31 cellular contexts compared by ENCODE assay signal in the genomic region with DNA sequence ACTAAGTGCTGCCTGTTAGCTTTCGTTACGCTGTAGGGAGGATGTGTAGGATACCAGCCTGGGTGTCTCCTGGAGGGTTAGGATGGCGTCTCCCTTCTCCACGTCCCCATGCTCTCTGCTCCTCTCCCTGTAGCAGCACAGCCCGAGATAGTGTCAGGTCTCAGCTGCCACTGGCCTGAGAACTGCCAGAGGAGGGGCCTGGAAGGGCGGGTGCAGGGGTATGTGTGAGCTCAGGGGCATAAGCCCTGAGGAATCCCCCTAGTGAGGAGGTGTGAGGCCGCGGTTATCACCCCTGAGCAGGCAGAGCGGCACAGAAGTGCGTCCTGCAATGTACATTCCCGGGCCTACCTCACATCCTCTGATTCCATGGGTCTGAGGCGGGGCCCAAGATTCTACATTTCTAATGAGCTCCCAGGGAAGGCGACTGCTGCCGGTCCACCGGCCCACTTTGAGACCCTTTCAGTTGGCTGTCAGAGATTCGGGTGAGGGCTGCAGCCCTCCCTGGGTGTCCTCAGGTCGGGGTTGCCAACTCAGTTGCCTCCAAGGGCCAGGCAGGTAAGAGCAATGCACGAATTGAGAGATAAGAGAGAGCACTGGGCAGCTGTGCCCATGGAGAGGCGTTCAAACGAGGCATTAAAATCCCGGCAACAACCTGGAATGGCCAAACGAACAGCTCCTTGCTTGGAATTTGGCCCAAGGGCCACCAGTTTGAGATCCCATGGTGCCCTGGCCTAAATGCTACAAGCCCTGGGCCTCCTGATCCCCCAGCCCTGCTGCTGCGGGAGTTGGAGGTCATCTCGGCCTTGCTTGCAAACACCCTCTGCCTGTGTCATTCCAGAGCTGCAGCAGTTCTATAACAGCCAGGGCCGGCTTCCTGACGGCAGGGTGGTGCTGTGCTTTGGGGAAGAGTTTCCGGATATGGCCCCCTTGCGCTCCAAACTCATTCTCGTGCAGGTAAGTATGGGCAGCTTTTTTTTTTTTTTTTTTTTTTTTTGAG. TPM values are rescaled to one million over a fixed set of nuclear protein-coding genes. Genes with fewer than 3 reads are reported as not detected.
DNase-seq lines count a peak whose midpoint lies in the region; ATAC-seq, FAIRE-seq and TF ChIP-seq lines count a peak whose summit lies in the region.
"Had no signal": no experiment of that assay in that cellular context is flagged by ENCODE, and none has a peak within 500 bp of the region (broad histone marks: within the 10 kb centered on the region; RNA-seq: fewer than 3 reads in every experiment).

No MANE protein-coding gene starts in this region.

- H2BK5ac ChIP-seq in H1 (ENCODE audit: low read depth, low read length): no peak overlapping the region; the same call in 1 of the 2 replicates
- H2BK5ac ChIP-seq in trophoblast cell (ENCODE audit: low read depth, low read length, poor library complexity): peak overlapping the region; percentile 9

- no peak overlapping the region for H3K23ac ChIP-seq in H1 (ENCODE audit: insufficient read length)
- H3K23ac ChIP-seq in trophoblast cell (ENCODE audit: low read length): no peak overlapping the region

- no peaks in the 10 kb centered on the region for H3K23me2 ChIP-seq in H1 (ENCODE audit: low read depth, low read length)

- H3K9me2 ChIP-seq in GM23338 (ENCODE audit: insufficient read depth): no peaks in the 10 kb centered on the region

- no peak overlapping the region for H4K5ac ChIP-seq in H1 (ENCODE audit: insufficient read length, low read depth, low read length)

- no peak overlapping the region for H4K91ac ChIP-seq in H1 (replicated peaks; ENCODE audit: insufficient read length, low read length)
- peak overlapping the region; percentile 50 for H4K91ac ChIP-seq in trophoblast cell (ENCODE audit: low read depth, low read length)

- H3K27ac Mint-ChIP-seq in GM23338: no peak overlapping the region
- H3K27ac Mint-ChIP-seq in activated T-helper 2 cell treated with anti-CD3 and anti-CD28 coated beads, Interferon-gamma antibody, Interleukin-2, Interleukin-4, amounts not matched to agents 10 μg/mL and 5 μg/mL and 100 μg/mL, durations not matched to agents 14 hours and 24 hours and 36 hours: no peak overlapping the region
- H3K27ac Mint-ChIP-seq: brain had no signal

- no peak overlapping the region for H3K56ac ChIP-seq in H1 (replicated peaks; ENCODE audit: insufficient read length, low read depth, low read length)

- TF ChIP-seq POLR2A in H1 (IDR thresholded peaks at IDR 0.05; ENCODE audit: control extremely low read depth in 1 of 2, low read depth in 2 of 2, low read length in 2 of 2): no peak

- H3K4me2 ChIP-seq in BLaER1 treated with 17β-estradiol and CSF1 and Interleukin-3, amounts not matched to agents 10 nM and 100 nM: peak overlapping the region in 6 of 11 experiments; percentile 88 to 97 (median 95); a peak in 9 of 22 replicates
- no peak overlapping the region for H3K4me2 ChIP-seq in GM23338
- no peak overlapping the region for H3K4me2 ChIP-seq in H1 (ENCODE audit: insufficient read depth in 1 of 2, low read depth in 2 of 2, low read length in 2 of 2)
- H3K4me2 ChIP-seq in trophoblast cell (ENCODE audit: low read length): no peak overlapping the region

- no peak overlapping the region for H4K12ac ChIP-seq in trophoblast cell (ENCODE audit: low read depth, low read length)

- no peak overlapping the region for H2AFZ ChIP-seq in GM23338
- H2AFZ ChIP-seq in H1 (ENCODE audit: low read length): no peak overlapping the region
- no peak overlapping the region for H2AFZ ChIP-seq in trophoblast cell (ENCODE audit: insufficient read depth, low read length, poor library complexity)
- H2AFZ ChIP-seq: GM23248 had no signal

- TF ChIP-seq EP300 in H1 (IDR thresholded peaks at IDR 0.05; ENCODE audit: borderline replicate concordance in 1 of 2, low read depth in 2 of 2, low read length in 2 of 2): no peak

- TF ChIP-seq RAD21 in H1 (IDR thresholded peaks at IDR 0.05 in 1 of 2, conservative IDR thresholded peaks at IDR 0.05 in 1 of 2; ENCODE audit: low read depth in 2 of 2, low read length in 2 of 2): no peak

- no peak overlapping the region for H3K14ac ChIP-seq in H1 (ENCODE audit: insufficient read length)
- peak overlapping the region; percentile 39 for H3K14ac ChIP-seq in trophoblast cell (ENCODE audit: low read length)

- TF ChIP-seq CTCF in GM23338 (conservative IDR thresholded peaks at IDR 0.05; ENCODE audit: low read depth in 2 of 2) (no peak), H1 (IDR thresholded peaks at IDR 0.05; ENCODE audit: control extremely low read depth in 1 of 3, insufficient read depth in 1 of 3, low read depth in 1 of 3, low read length in 3 of 3) (no peak)

- H2BK120ac ChIP-seq in H1 (replicated peaks; ENCODE audit: low read depth, low read length) (no peak overlapping the region), trophoblast cell (ENCODE audit: insufficient read depth, low read length, poor library complexity) (peak overlapping the region; percentile 76)

- H3K4ac ChIP-seq in H1 (replicated peaks; ENCODE audit: insufficient read length, low read depth, low read length) (no peak overlapping the region), trophoblast cell (ENCODE audit: low read depth, low read length) (no peak overlapping the region)

- intact Hi-C loops in activated T-helper 2 cell treated with anti-CD3 and anti-CD28 coated beads, Interferon-gamma antibody, Interleukin-2, Interleukin-4, amounts not matched to agents 10 μg/mL and 5 μg/mL and 100 μg/mL, durations not matched to agents 14 hours and 24 hours and 36 hours (cut with micrococcal nuclease): no loop called here

- H3K27me3 Mint-ChIP-seq in GM23338 (ENCODE audit: insufficient read depth, low read depth, poor library complexity): peaks cover 8% of the 10 kb centered on the region
- H3K27me3 Mint-ChIP-seq in activated T-helper 2 cell treated with anti-CD3 and anti-CD28 coated beads, Interferon-gamma antibody, Interleukin-2, Interleukin-4, amounts not matched to agents 10 μg/mL and 5 μg/mL and 100 μg/mL, durations not matched to agents 14 hours and 24 hours and 36 hours (ENCODE audit: low read depth): no peaks in the 10 kb centered on the region

- ATAC-seq in GM23338: peak; percentile 46
- ATAC-seq in GM21423 (IDR thresholded peaks at IDR 0.05; ENCODE audit: unreplicated experiment): no peak

- H2BK20ac ChIP-seq in H1 (ENCODE audit: low read length): no peak overlapping the region

- H2BK15ac ChIP-seq in H1 (ENCODE audit: low read length): no peak overlapping the region

- H3F3A ChIP-seq in GM23338 (replicated peaks; ENCODE audit: low read depth): no peaks in the 10 kb centered on the region

- CTCF ChIA-PET in H1 (lab: Charles Lee; ENCODE audit: partially characterized antibody): interaction anchor here (0.6 to 10.2 kb wide), 7 partner anchors 10 to 107 kb away, joined by 3 to 52 read pairs (median 4); no protein-coding TSS in a partner anchor

- H3K79me2 ChIP-seq in GM23338 (replicated peaks; ENCODE audit: insufficient read depth): no peaks in the 10 kb centered on the region
- no peaks in the 10 kb centered on the region for H3K79me2 ChIP-seq in H1 (ENCODE audit: control insufficient read depth in 1 of 2, insufficient read depth in 2 of 2, low read length in 2 of 2)
- H3K79me2 ChIP-seq in trophoblast cell (ENCODE audit: control insufficient read depth, insufficient read depth, low read length, poor library complexity): peaks cover 3% of the 10 kb centered on the region

- peaks cover 47 to 92% (median 90%) of the 10 kb centered on the region in 11 experiments for H3K36me3 ChIP-seq in BLaER1 treated with 17β-estradiol and CSF1 and Interleukin-3, amounts not matched to agents 10 nM and 100 nM
- H3K36me3 ChIP-seq in GM23338 (ENCODE audit: insufficient read depth) (no peaks in the 10 kb centered on the region), H1 (ENCODE audit: control insufficient read depth in 2 of 4, insufficient read depth in 4 of 4, low read length in 3 of 4) (no peaks in the 10 kb centered on the region), trophoblast cell (ENCODE audit: control insufficient read depth in 1 of 2, insufficient read depth in 2 of 2, low read length in 2 of 2) (peaks cover 8 to 16% of the 10 kb centered on the region in 2 experiments)
- H3K36me3 ChIP-seq: BE2C, thoracic aorta, uterus had no signal

- DNase-seq in GM23338 (ENCODE audit: low spot score) (no peak), H1 (ENCODE audit: low read depth in 1 of 2, low spot score in 2 of 2) (no peak), trophoblast cell (peak; percentile 50 to 63), nucleus accumbens (lab: John Stamatoyannopoulos, UW) (no peak)
- DNase-seq in activated T-helper 2 cell treated with anti-CD3 and anti-CD28 coated beads, Interferon-gamma antibody, Interleukin-2, Interleukin-4, amounts not matched to agents 10 μg/mL and 5 μg/mL and 100 μg/mL, durations not matched to agents 14 hours and 24 hours and 36 hours (ENCODE audit: low spot score): no peak
- DNase-seq: ACHN; activated CD4-positive, alpha-beta T cell treated with anti-CD3 and anti-CD28 coated beads for 4 hours; activated gamma-delta T cell treated with Interleukin-2 at 50 U/mL for 16 hours; activated T-cell treated with anti-CD3 and anti-CD28 coated beads, Interleukin-2, amount 50 U/mL, for 4 hours; amniotic stem cell; BE2C; cerebellar nuclear complex; foreskin fibroblast; GM23248; head of caudate nucleus; IMR-90; NCI-H1436 treated with DMSO at 0.1 percent for 48 hours; Peyer's patch; SHP77 treated with DMSO at 0.1 percent for 48 hours; stimulated activated naive CD4-positive, alpha-beta T cell treated with Interleukin-2 at 50 U/mL for 16 hours; uterus had no signal

- peaks cover 6% of the 10 kb centered on the region for H3K4me1 Mint-ChIP-seq in GM23338
- H3K4me1 Mint-ChIP-seq in activated T-helper 2 cell treated with anti-CD3 and anti-CD28 coated beads, Interferon-gamma antibody, Interleukin-2, Interleukin-4, amounts not matched to agents 10 μg/mL and 5 μg/mL and 100 μg/mL, durations not matched to agents 14 hours and 24 hours and 36 hours (ENCODE audit: low read depth): peaks cover 6% of the 10 kb centered on the region
- H3K4me1 Mint-ChIP-seq: brain had no signal

- H4K8ac ChIP-seq in H1 (ENCODE audit: extremely low read depth, insufficient read depth, low read length) (peak overlapping the region; percentile 28; the same call in 1 of the 2 replicates), trophoblast cell (ENCODE audit: low read depth, low read length) (peak overlapping the region; percentile 9)

- H3K4me3 ChIP-seq in BLaER1 treated with 17β-estradiol and CSF1 and Interleukin-3, amounts not matched to agents 10 nM and 100 nM: peak overlapping the region in 2 of 10 experiments; percentile 6 to 15; a peak in 1 of 20 replicates
- H3K4me3 ChIP-seq in GM23338 (no peak overlapping the region), H1 (ENCODE audit: extremely low read depth in 1 of 4, insufficient read depth in 2 of 4, low read depth in 3 of 4, low read length in 4 of 4) (no peak overlapping the region), trophoblast cell (ENCODE audit: low read depth, low read length) (no peak overlapping the region)
- H3K4me3 ChIP-seq: esophagus muscularis mucosa, GM23248, Peyer's patch, thoracic aorta, uterus had no signal

- no peak overlapping the region for H3K4me3 Mint-ChIP-seq in GM23338
- no peak overlapping the region for H3K4me3 Mint-ChIP-seq in activated T-helper 2 cell treated with anti-CD3 and anti-CD28 coated beads, Interferon-gamma antibody, Interleukin-2, Interleukin-4, amounts not matched to agents 10 μg/mL and 5 μg/mL and 100 μg/mL, durations not matched to agents 14 hours and 24 hours and 36 hours (ENCODE audit: low read depth)
- H3K4me3 Mint-ChIP-seq: activated T-cell treated with anti-CD3 and anti-CD28 coated beads, Interleukin-2, amount 50 U/mL, for 4 hours; brain; mesothelial cell of epicardium had no signal

- H3K36me3 Mint-ChIP-seq in GM23338 (ENCODE audit: low read depth): no peaks in the 10 kb centered on the region
- peaks cover 52% of the 10 kb centered on the region for H3K36me3 Mint-ChIP-seq in activated T-helper 2 cell treated with anti-CD3 and anti-CD28 coated beads, Interferon-gamma antibody, Interleukin-2, Interleukin-4, amounts not matched to agents 10 μg/mL and 5 μg/mL and 100 μg/mL, durations not matched to agents 14 hours and 24 hours and 36 hours (ENCODE audit: low read depth)
- H3K36me3 Mint-ChIP-seq: brain had no signal

- H3K9me3 ChIP-seq in BLaER1 treated with 17β-estradiol and CSF1 and Interleukin-3, amounts not matched to agents 10 nM and 100 nM (replicated peaks in 1 of 11): peaks cover 0 to 25% (median 4%) of the 10 kb centered on the region in 11 experiments; a peak in 8 of 22 replicates
- H3K9me3 ChIP-seq in H1 (ENCODE audit: insufficient read depth in 2 of 2, low read depth in 1 of 2, low read length in 1 of 2) (no peaks in the 10 kb centered on the region), trophoblast cell (ENCODE audit: insufficient read depth, low read depth, low read length) (no peaks in the 10 kb centered on the region)
- H3K9me3 ChIP-seq: BE2C, esophagus muscularis mucosa, Peyer's patch, thoracic aorta, uterus had no signal

- H3K4me1 ChIP-seq in BLaER1 treated with 17β-estradiol and CSF1 and Interleukin-3, amounts not matched to agents 10 nM and 100 nM: peaks cover 41 to 100% (median 96%) of the 10 kb centered on the region in 10 experiments
- H3K4me1 ChIP-seq in GM23338 (ENCODE audit: insufficient read depth) (no peaks in the 10 kb centered on the region), H1 (replicated peaks in 1 of 4; ENCODE audit: control insufficient read depth in 3 of 4, insufficient read depth in 4 of 4, low read length in 3 of 4) (no peaks in the 10 kb centered on the region; a peak in 1 of 7 replicates), trophoblast cell (ENCODE audit: control insufficient read depth in 1 of 2, insufficient read depth in 2 of 2, low read length in 2 of 2) (peaks cover 27 to 42% of the 10 kb centered on the region in 2 experiments)
- H3K4me1 ChIP-seq: BE2C, uterus had no signal

- no peaks in the 10 kb centered on the region for H3K9me3 Mint-ChIP-seq in GM23338
- no peaks in the 10 kb centered on the region for H3K9me3 Mint-ChIP-seq in activated T-helper 2 cell treated with anti-CD3 and anti-CD28 coated beads, Interferon-gamma antibody, Interleukin-2, Interleukin-4, amounts not matched to agents 10 μg/mL and 5 μg/mL and 100 μg/mL, durations not matched to agents 14 hours and 24 hours and 36 hours
- H3K9me3 Mint-ChIP-seq: activated T-cell treated with anti-CD3 and anti-CD28 coated beads, Interleukin-2, amount 50 U/mL, for 4 hours; mesothelial cell of epicardium had no signal

- H4K20me1 ChIP-seq in BLaER1 treated with 17β-estradiol and CSF1 and Interleukin-3, amounts not matched to agents 10 nM and 100 nM: peaks cover 0 to 87% (median 12%) of the 10 kb centered on the region in 11 experiments; a peak in 9 of 22 replicates
- H4K20me1 ChIP-seq in GM23338 (replicated peaks; ENCODE audit: insufficient read depth): no peaks in the 10 kb centered on the region
- H4K20me1 ChIP-seq in H1 (replicated peaks in 1 of 2; ENCODE audit: control insufficient read depth in 1 of 2, insufficient read depth in 2 of 2, low read length in 2 of 2): peaks cover 0 to 3% of the 10 kb centered on the region in 2 experiments

- 93% methylated on average over 28 of the region's 29 CpGs; no CpG with 5 or more reads in 1 of the 2 experiments for WGBS in H1 (ENCODE audit: extremely low coverage in 1 of 2, insufficient coverage in 1 of 2, insufficient read length in 1 of 2, insufficient replicate concordance in 2 of 2, low coverage in 1 of 2, low lambda C conversion rate in 2 of 2, missing lambda C conversion rate in 1 of 2), 2 experiments
- no CpG with 5 or more reads among the region's 29 CpGs for WGBS in trophoblast cell (ENCODE audit: extremely low coverage, insufficient coverage, insufficient read length)

- no peaks in the 10 kb centered on the region for H3K27me3 ChIP-seq in BLaER1 treated with 17β-estradiol and CSF1 and Interleukin-3, amounts not matched to agents 10 nM and 100 nM
- H3K27me3 ChIP-seq in GM23338 (ENCODE audit: insufficient read depth): no peaks in the 10 kb centered on the region
- peaks cover 0 to under 1% (median 0%) of the 10 kb centered on the region in 4 experiments; a peak in 1 of 7 replicates for H3K27me3 ChIP-seq in H1 (replicated peaks in 1 of 4; ENCODE audit: control insufficient read depth in 3 of 4, extremely low read depth in 1 of 4, insufficient read depth in 3 of 4, low read length in 3 of 4)
- H3K27me3 ChIP-seq in trophoblast cell (ENCODE audit: insufficient read depth, low read length): no peaks in the 10 kb centered on the region
- H3K27me3 ChIP-seq: esophagus muscularis mucosa, Peyer's patch, uterus had no signal

- H2BK12ac ChIP-seq in H1 (ENCODE audit: low read depth, low read length) (no peak overlapping the region), trophoblast cell (ENCODE audit: low read length) (peak overlapping the region; percentile 78)

- H3K9ac ChIP-seq in BLaER1 treated with 17β-estradiol and CSF1 and Interleukin-3, amounts not matched to agents 10 nM and 100 nM: peak overlapping the region in 6 of 11 experiments; percentile 0 to 86 (median 40); a peak in 8 of 22 replicates
- H3K9ac ChIP-seq in H1 (replicated peaks in 1 of 4; ENCODE audit: extremely low read depth in 1 of 4, low read depth in 3 of 4, low read length in 3 of 4) (no peak overlapping the region), trophoblast cell (ENCODE audit: low read length) (no peak overlapping the region)
- H3K9ac ChIP-seq: GM23248 had no signal

- POLR2A ChIA-PET in H1 (lab: Charles Lee; ENCODE audit: partially characterized antibody): interaction anchor here (0.6 kb wide), 1 partner anchor 72 kb away, joined by 3 read pairs; no protein-coding TSS in a partner anchor

- H3K18ac ChIP-seq in H1 (ENCODE audit: extremely low read depth, low read length) (no peak overlapping the region; the same call in 1 of the 2 replicates), trophoblast cell (ENCODE audit: low read length) (no peak overlapping the region)

- FAIRE-seq in H1 (lab: Jason Lieb, UNC): no peak
- FAIRE-seq: endometrium, GM12892, keratinocyte had no signal

- H2AK5ac ChIP-seq in H1 (ENCODE audit: low read depth, low read length) (no peak overlapping the region), trophoblast cell (ENCODE audit: low read length) (peak overlapping the region; percentile 43)

- H3K79me1 ChIP-seq in H1 (ENCODE audit: low read depth, low read length) (no peaks in the 10 kb centered on the region), trophoblast cell (ENCODE audit: low read length) (peaks cover 22% of the 10 kb centered on the region)

- peak overlapping the region in 9 of 11 experiments; percentile 32 to 100 (median 94); a peak in 17 of 22 replicates for H3K27ac ChIP-seq in BLaER1 treated with 17β-estradiol and CSF1 and Interleukin-3, amounts not matched to agents 10 nM and 100 nM
- H3K27ac ChIP-seq in GM23338 (ENCODE audit: low read depth): no peak overlapping the region
- H3K27ac ChIP-seq in H1 (ENCODE audit: low read depth, low read length): no peak overlapping the region
- no peak overlapping the region for H3K27ac ChIP-seq in trophoblast cell (ENCODE audit: low read depth, low read length)
- H3K27ac ChIP-seq: esophagus muscularis mucosa, GM23248, Peyer's patch, thoracic aorta, uterus had no signal

RNA-seq across cellular contexts. Expression of a gene that starts 20.6 kb away (rescaled TPM):
- 1.4 and 2.8 TPM in 2 replicates for total RNA-seq in GM23338 (2014; rRNA removed; shearing (Covaris generic))
- polyA plus RNA-seq in GM23338 (2016; fragmentation: Nextera tagmentation; extraction: Ambion mirVana) (0.47 and 1.3 TPM in 2 replicates), H1 (2011; rRNA removed) (0.35 and 0.72 TPM in 2 replicates)
- total RNA-seq in H1 (2021; fragmentation: NEBNext Ultra II Directional; extraction: Animal tissue kit (Norgen Biotek cat#: 25700)): 0.96 and 2.0 TPM in 2 replicates
- polyA plus RNA-seq in H1 (2011; cell fraction: cytosol; rRNA removed): 0.54 TPM
- polyA plus RNA-seq in H1 (2011; cell fraction: nucleus; rRNA removed): 0.80 TPM
- polyA plus RNA-seq in H1 (2012, experiment 1 of 2): 0.37 to 0.72 TPM (median 0.53 TPM) in 4 replicates
- polyA plus RNA-seq in H1 (2012, experiment 2 of 2): 0.12 TPM
- 0.34 TPM for polyA plus RNA-seq in H1 (2013, experiment 1 of 2)
- 0.37 TPM for polyA plus RNA-seq in H1 (2013, experiment 2 of 2)
- 0.88 and 1.3 TPM in 2 replicates for polyA minus RNA-seq in H1 (2011; rRNA and poly(A)+ RNA removed)
- polyA minus RNA-seq in H1 (2011; cell fraction: cytosol; rRNA and poly(A)+ RNA removed): not detected
- polyA minus RNA-seq in H1 (2011; cell fraction: nucleus; rRNA and poly(A)+ RNA removed): 0.30 TPM
- 4.1 and 4.2 TPM in 2 replicates for polyA plus RNA-seq in trophoblast cell (2013)
- total RNA-seq in activated T-helper 2 cell treated with anti-CD3 and anti-CD28 coated beads, Interferon-gamma antibody, Interleukin-2, Interleukin-4, amounts not matched to agents 10 μg/mL and 5 μg/mL and 100 μg/mL, durations not matched to agents 14 hours and 24 hours and 36 hours: 37.8 and 40.1 TPM in 2 replicates
- total RNA-seq: GM23248, IMR-90, osteocyte had no signal
- polyA plus RNA-seq: IMR-90, keratinocyte had no signal

Comparison
In these comparisons a context has a peak if more than half of its experiments do, and no peak if none do; other contexts are left out.
1. H3K27ac ChIP-seq: peak in BLaER1 treated with 17β-estradiol and CSF1 and Interleukin-3, amounts not matched to agents 10 nM and 100 nM (9 of 11); none in GM23338 (single experiment), H1 (single experiment) and trophoblast cell (single experiment).
2. H3K4me2 ChIP-seq: peak in BLaER1 treated with 17β-estradiol and CSF1 and Interleukin-3, amounts not matched to agents 10 nM and 100 nM (6 of 11); none in GM23338 (single experiment), H1 (0 of 2) and trophoblast cell (single experiment).
3. H3K9ac ChIP-seq: peak in BLaER1 treated with 17β-estradiol and CSF1 and Interleukin-3, amounts not matched to agents 10 nM and 100 nM (6 of 11); none in H1 (0 of 4) and trophoblast cell (single experiment).
4. DNase-seq: peak in trophoblast cell (2 of 2); none in GM23338 (single experiment), H1 (0 of 2), activated T-helper 2 cell treated with anti-CD3 and anti-CD28 coated beads, Interferon-gamma antibody, Interleukin-2, Interleukin-4, amounts not matched to agents 10 μg/mL and 5 μg/mL and 100 μg/mL, durations not matched to agents 14 hours and 24 hours and 36 hours (single experiment) and nucleus accumbens (0 of 56).
5. RNA of a gene that starts 20.6 kb away (total RNA-seq): 37.8 to 40.1 TPM in activated T-helper 2 cell treated with anti-CD3 and anti-CD28 coated beads, Interferon-gamma antibody, Interleukin-2, Interleukin-4, amounts not matched to agents 10 μg/mL and 5 μg/mL and 100 μg/mL, durations not matched to agents 14 hours and 24 hours and 36 hours; 1.4 to 2.8 TPM in GM23338 and 0.96 to 2.0 TPM in H1; every median in the first group is over 10 times any median in the second.